In genomic region chr19:17688853-17689595, GRCh38 we compare ENCODE assay signal across 12 cellular contexts. TPM values are rescaled to one million over a fixed set of nuclear protein-coding genes. Genes with fewer than 3 reads are reported as not detected.
DNase-seq lines count a peak whose midpoint lies in the region; ATAC-seq, FAIRE-seq and TF ChIP-seq lines count a peak whose summit lies in the region.
"Had no signal": no experiment of that assay in that cellular context is flagged by ENCODE, and none has a peak within 500 bp of the region (broad histone marks: within the 10 kb centered on the region; RNA-seq: fewer than 3 reads in every experiment).

No MANE protein-coding gene starts in this region.

- DNase-seq in A549 (ENCODE audit: low read depth in 1 of 2, low spot score in 1 of 2): no peak
- DNase-seq in HCT116 (ENCODE audit: low read depth, low spot score): no peak
- DNase-seq in naive thymus-derived CD8-positive, alpha-beta T cell: no peak
- no peak for DNase-seq in activated effector memory CD4-positive, alpha-beta T cell treated with anti-CD3 and anti-CD28 coated beads, Interleukin-2, amount 50 U/mL, for 16 hours
- no peak for DNase-seq in NCI-H748 (lab: John Stamatoyannopoulos, UW; ENCODE audit: unreplicated experiment)
- DNase-seq in GM12892 (ENCODE audit: insufficient read length): no peak

- H3K9me3 ChIP-seq in A549 (no peaks in the 10 kb centered on the region), HCT116 (ENCODE audit: control insufficient read depth in 1 of 2, insufficient read depth in 1 of 2, low read depth in 1 of 2, low read length in 2 of 2) (no peaks in the 10 kb centered on the region)
- H3K9me3 ChIP-seq: colonic mucosa had no signal

- peak overlapping the region; percentile 46 to 90 (median 56) for H3K27ac Mint-ChIP-seq in brain
- H3K27ac Mint-ChIP-seq in naive thymus-derived CD8-positive, alpha-beta T cell: peak overlapping the region in 2 of 10 donors; percentile 5 to 77
- H3K27ac Mint-ChIP-seq: activated CD4-positive, alpha-beta T cell treated with anti-CD3 and anti-CD28 coated beads, Interleukin-2, amount 10 ng/mL, durations not matched to agents 24 days and 14 days had no signal

- H3K36me3 Mint-ChIP-seq in brain: peaks cover 10% of the 10 kb centered on the region
- H3K36me3 Mint-ChIP-seq in naive thymus-derived CD8-positive, alpha-beta T cell: peaks cover 0 to 6% (median 5%) of the 10 kb centered on the region in 3 donors

- H3K4me3 Mint-ChIP-seq in brain: peak overlapping the region; percentile 83 to 93 (median 84)
- H3K4me3 Mint-ChIP-seq in naive thymus-derived CD8-positive, alpha-beta T cell: peak overlapping the region in 7 of 10 donors; percentile 18 to 76 (median 51)
- H3K4me3 Mint-ChIP-seq: activated CD4-positive, alpha-beta T cell treated with anti-CD3 and anti-CD28 coated beads, Interleukin-2, amount 10 ng/mL, durations not matched to agents 24 days and 14 days had no signal

- no peaks in the 10 kb centered on the region for H3K27me3 ChIP-seq in HCT116 (ENCODE audit: insufficient read depth, low read length)

- TF ChIP-seq POLR2A in A549 (IDR thresholded peaks at IDR 0.05; ENCODE audit: low read length) (no peak), HCT116 (IDR thresholded peaks at IDR 0.05; ENCODE audit: borderline replicate concordance, extremely low read depth, insufficient read depth, insufficient read length) (no peak), GM12892 (IDR thresholded peaks at IDR 0.05; ENCODE audit: low read depth, low read length) (no peak)

- TF ChIP-seq EP300 in A549 (IDR thresholded peaks at IDR 0.05): no peak

- WGBS in A549 (ENCODE audit: missing lambda C conversion rate): 50% methylated on average over 10 of the region's 10 CpGs

- no peak overlapping the region for H3K9ac ChIP-seq in HCT116 (ENCODE audit: low read length)

- ATAC-seq in A549 (peak in 1 of 2 experiments; percentile 4; a peak in 2 of 6 replicates), HCT116 (no peak; the same call in 1 of the 2 replicates), esophagus mucosa (no peak)
- ATAC-seq in naive thymus-derived CD8-positive, alpha-beta T cell: no peak

- BruUV-seq in HCT116 (replicated peaks; lab: Mats Ljungman, UMichigan): no TSS peak

- H3K79me2 ChIP-seq in HCT116 (ENCODE audit: insufficient read depth, low read length): peaks cover 14% of the 10 kb centered on the region; the same call in 1 of the 2 replicates

- CTCF ChIA-PET in A549 (lab: Yijun Ruan, JAX) (interaction anchor here (1.2 kb wide), 1 partner anchor 78 kb away, joined by 3 read pairs; no protein-coding TSS in a partner anchor), HCT116 (lab: Charles Lee) (interaction anchor here (1.1 kb wide), 1 partner anchor 14 kb away, joined by 4 read pairs; no protein-coding TSS in a partner anchor)

- peaks cover 0 to 8% (median 0%) of the 10 kb centered on the region in 5 experiments for H3K9me3 Mint-ChIP-seq in brain
- peaks cover 0 to 9% (median 0%) of the 10 kb centered on the region in 9 donors for H3K9me3 Mint-ChIP-seq in naive thymus-derived CD8-positive, alpha-beta T cell

- intact Hi-C loops in HCT116 (cut with micrococcal nuclease): loop anchor here (10.0 kb wide), 1 partner anchor 234 kb away; no protein-coding TSS in a partner anchor

- no peaks in the 10 kb centered on the region for H3K36me3 ChIP-seq in HCT116 (ENCODE audit: control insufficient read depth in 1 of 2, insufficient read depth in 2 of 2, low read length in 2 of 2)
- H3K36me3 ChIP-seq: colonic mucosa had no signal

- no peaks in the 10 kb centered on the region for H3K9me2 ChIP-seq in HCT116 (ENCODE audit: insufficient read depth)

- H3K4me2 ChIP-seq in A549 (peak overlapping the region; percentile 86; the same call in 2 of the 3 replicates), HCT116 (ENCODE audit: low read length) (peak overlapping the region; percentile 90)

- H3K4me1 ChIP-seq in A549: peaks cover 29% of the 10 kb centered on the region
- peaks cover 10 to 39% of the 10 kb centered on the region in 2 experiments; a peak in 3 of 4 replicates for H3K4me1 ChIP-seq in HCT116 (ENCODE audit: control insufficient read depth in 1 of 2, insufficient read depth in 2 of 2, low read length in 2 of 2)
- H3K4me1 ChIP-seq: colonic mucosa had no signal

- H3K27me3 Mint-ChIP-seq in brain: peaks cover 61% of the 10 kb centered on the region
- H3K27me3 Mint-ChIP-seq in naive thymus-derived CD8-positive, alpha-beta T cell: peaks cover 30 to 77% (median 49%) of the 10 kb centered on the region in 5 donors

- RAD21 ChIA-PET in HCT116 (lab: Charles Lee; ENCODE audit: low non-redundant PET in 1 of 2, low total read pairs in 2 of 2, uncharacterized antibody in 2 of 2, unreplicated experiment in 2 of 2): interaction anchor here in 1 of 2 experiments (0.7 kb wide), 1 partner anchor 170 kb away, joined by 3 read pairs; no protein-coding TSS in a partner anchor

- H3K4me3 ChIP-seq in A549: no peak overlapping the region
- H3K4me3 ChIP-seq in HCT116 (replicated peaks in 1 of 2; ENCODE audit: low read depth in 1 of 2, low read length in 2 of 2): peak overlapping the region; percentile 85 to 90; a peak in 3 of 4 replicates
- H3K4me3 ChIP-seq: colonic mucosa had no signal

- H2AFZ ChIP-seq in HCT116 (ENCODE audit: low read depth, low read length, poor library complexity, severe bottlenecking): peak overlapping the region; percentile 86

- POLR2A ChIA-PET in A549 (lab: Yijun Ruan, JAX) (no interaction called here), HCT116 (lab: Charles Lee) (no interaction called here)
- POLR2A ChIA-PET in naive thymus-derived CD8-positive, alpha-beta T cell (lab: Charles Lee): no interaction called here

- TF ChIP-seq RAD21 in A549 (conservative IDR thresholded peaks at IDR 0.05 in 1 of 2, IDR thresholded peaks at IDR 0.05 in 1 of 2) (no peak), HCT116 (IDR thresholded peaks at IDR 0.05; ENCODE audit: low read depth) (no peak)

- H3K4me1 Mint-ChIP-seq in brain: peaks cover 15% of the 10 kb centered on the region
- peaks cover 7 to 24% (median 13%) of the 10 kb centered on the region in 4 donors for H3K4me1 Mint-ChIP-seq in naive thymus-derived CD8-positive, alpha-beta T cell

- H4K20me1 ChIP-seq in HCT116 (ENCODE audit: insufficient read depth): no peaks in the 10 kb centered on the region

- H3K27ac ChIP-seq in A549: peak overlapping the region in 1 of 2 experiments; percentile 92; a peak in 2 of 6 replicates
- H3K27ac ChIP-seq in HCT116 (ENCODE audit: low read depth, low read length): no peak overlapping the region
- H3K27ac ChIP-seq: colonic mucosa, HL-60 had no signal

- TF ChIP-seq CTCF in A549 (IDR thresholded peaks at IDR 0.05) (no peak), HCT116 (IDR thresholded peaks at IDR 0.05 in 2 of 3, conservative IDR thresholded peaks at IDR 0.05 in 1 of 3; ENCODE audit: borderline replicate concordance in 1 of 3, insufficient read depth in 1 of 3, low read depth in 2 of 3, low read length in 2 of 3) (no peak), brain (conservative IDR thresholded peaks at IDR 0.05) (no peak)

- no peak for FAIRE-seq in A549 (lab: Jason Lieb, UNC)
- no peak for FAIRE-seq in GM12892 (lab: Jason Lieb, UNC)

TF ChIP-seq in A549, 52 proteins besides CTCF, POLR2A, EP300 and RAD21:
- TF ChIP-seq CEBPB (IDR thresholded peaks at IDR 0.05): 0 out of 4 replicates have a peak, but pooled peaks of 1 of the 2 experiments have one; percentile 46
- peak; percentile 44 for TF ChIP-seq ZFP36 (IDR thresholded peaks at IDR 0.05; ENCODE audit: borderline replicate concordance, partially characterized antibody)
- no peak for TF ChIP-seq NR3C1 (IDR thresholded peaks at IDR 0.05)

TF ChIP-seq in HCT116, 20 proteins besides CTCF, POLR2A, EP300 and RAD21 (continues in another document):
- no peak for TF ChIP-seq ZBTB33 (IDR thresholded peaks at IDR 0.05; ENCODE audit: extremely low read depth, insufficient replicate concordance, low read length)
- no peak for TF ChIP-seq FOSL1 (IDR thresholded peaks at IDR 0.05; ENCODE audit: low read depth)
- no peak for TF ChIP-seq POLR2AphosphoS5 (IDR thresholded peaks at IDR 0.05; ENCODE audit: low read depth, low read length)

RNA-seq across cellular contexts. Expression of gene UNC13A, which starts 0.9 kb away (rescaled TPM):
- polyA plus RNA-seq in A549 (2011; rRNA removed) (4.2 and 5.5 TPM in 2 replicates), A549 (2017; fragmentation: RNase III; extraction: RNeasy Plus Mini Kit Qiagen cat#74134 plus additional on column Dnase treatment) (2.6 to 3.1 TPM (median 2.8 TPM) in 3 replicates), brain (ENCODE audit: insufficient read depth, low read depth, low replicate concordance) (12.9 TPM)
- 0.83 and 1.1 TPM in 2 replicates for polyA plus RNA-seq in A549 (2012; cell fraction: cytosol; rRNA removed)
- 3.4 and 3.9 TPM in 2 replicates for polyA plus RNA-seq in A549 (2012; cell fraction: nucleus; rRNA removed)
- 6.7 and 8.2 TPM in 2 replicates for polyA minus RNA-seq in A549 (2011; rRNA and poly(A)+ RNA removed)
- total RNA-seq in HCT116 (2021; ENCODE audit: unreplicated experiment) (29.0 TPM), esophagus mucosa (0.04 TPM)
- 9.4 and 16.6 TPM in 2 replicates for polyA plus RNA-seq in HCT116 (2012)
- under 1 TPM; 0.03 to 0.10 TPM for total RNA-seq in naive thymus-derived CD8-positive, alpha-beta T cell
- polyA plus RNA-seq in naive thymus-derived CD8-positive, alpha-beta T cell: under 1 TPM in 2 of 3 donors, not detected in 1; 0.01 to 0.06 TPM
- 0.68 TPM for polyA plus RNA-seq in GM12892 (2012; ENCODE audit: missing spikeins)
- total RNA-seq: left ventricle myocardium superior had no signal

RNA-seq across cellular contexts. Expression of gene MAP1S, which starts 30.3 kb away (rescaled TPM):
- polyA plus RNA-seq in A549 (2011; rRNA removed): 8.3 and 10.6 TPM in 2 replicates
- 29.2 and 30.3 TPM in 2 replicates for polyA plus RNA-seq in A549 (2012; cell fraction: cytosol; rRNA removed)
- polyA plus RNA-seq in A549 (2012; cell fraction: nucleus; rRNA removed): 56.0 and 85.3 TPM in 2 replicates
- 23.2 to 26.9 TPM (median 26.4 TPM) in 3 replicates for polyA plus RNA-seq in A549 (2017; fragmentation: RNase III; extraction: RNeasy Plus Mini Kit Qiagen cat#74134 plus additional on column Dnase treatment)
- 19.2 and 23.6 TPM in 2 replicates for polyA minus RNA-seq in A549 (2011; rRNA and poly(A)+ RNA removed)
- total RNA-seq in HCT116 (2021; ENCODE audit: unreplicated experiment): 80.8 TPM
- 81.9 and 125 TPM in 2 replicates for polyA plus RNA-seq in HCT116 (2012)
- 102 TPM for polyA plus RNA-seq in brain (ENCODE audit: insufficient read depth, low read depth, low replicate concordance)
- 10 to 100 TPM; 50.1 to 54.2 TPM for total RNA-seq in naive thymus-derived CD8-positive, alpha-beta T cell
- 10 to 100 TPM; 13.8 to 40.0 (median 18.7) TPM for polyA plus RNA-seq in naive thymus-derived CD8-positive, alpha-beta T cell
- total RNA-seq in esophagus mucosa: 16.9 TPM
- polyA plus RNA-seq in GM12892 (2012; ENCODE audit: missing spikeins): 16.0 TPM

Comparison
In these comparisons a context has a peak if more than half of its experiments do, and no peak if none do; other contexts are left out.
1. RNA of gene UNC13A, which starts 0.9 kb away (total RNA-seq): 29.0 TPM in HCT116 (single experiment); 0.03 to 0.10 TPM in naive thymus-derived CD8-positive, alpha-beta T cell and 0.04 TPM in esophagus mucosa (single experiment); every median in the first group is over 10 times any median in the second.